ENCODE assay signal across 11 cellular contexts in genomic region chr18:63312731-63313408, GRCh38. TPM values are rescaled to one million over a fixed set of nuclear protein-coding genes. Genes with fewer than 3 reads are reported as not detected.
DNase-seq lines count a peak whose midpoint lies in the region; ATAC-seq and TF ChIP-seq lines count a peak whose summit lies in the region.
"Had no signal": no experiment of that assay in that cellular context is flagged by ENCODE, and none has a peak within 500 bp of the region (broad histone marks: within the 10 kb centered on the region; RNA-seq: fewer than 3 reads in every experiment).

No MANE protein-coding gene starts in this region.

- no peaks in the 10 kb centered on the region for H3K36me3 Mint-ChIP-seq in natural killer cell

- intact Hi-C loops in natural killer cell (cut with micrococcal nuclease): no loop called here
- intact Hi-C loops in dorsolateral prefrontal cortex (cut with DNase I): no loop called here
- intact Hi-C loops in left colon (cut with DNase I, micrococcal nuclease): no loop called here
- intact Hi-C loops in heart left ventricle (cut with DNase I): loop anchor here in 3 of 10 donors (10.0 kb wide), 3 partner anchors 48 to 158 kb away; no protein-coding TSS in a partner anchor

- H3K27ac ChIP-seq in dorsolateral prefrontal cortex (peak overlapping the region in 3 of 59 donors; percentile 19 to 41 (median 30)), heart left ventricle (no peak overlapping the region)
- H3K27ac ChIP-seq: KMS-11 had no signal

- TF ChIP-seq CTCF in natural killer cell (IDR thresholded peaks at IDR 0.05) (no peak), dorsolateral prefrontal cortex (IDR thresholded peaks at IDR 0.05 in 54 of 56, conservative IDR thresholded peaks at IDR 0.05 in 2 of 56; ENCODE audit: low read depth in 1 of 56, partially characterized antibody in 56 of 56) (no peak), heart left ventricle (IDR thresholded peaks at IDR 0.05) (no peak)

- ATAC-seq in GM18870 (IDR thresholded peaks at IDR 0.05; ENCODE audit: unreplicated experiment) (peak; percentile 42), GM21576 (IDR thresholded peaks at IDR 0.05; ENCODE audit: unreplicated experiment) (peak; percentile 26), HG03571 (IDR thresholded peaks at IDR 0.05; ENCODE audit: unreplicated experiment) (peak; percentile 39), natural killer cell (no peak), left colon (no peak), heart left ventricle (no peak)

- H3K36me3 ChIP-seq in heart left ventricle: no peaks in the 10 kb centered on the region

- H3K27me3 ChIP-seq in dorsolateral prefrontal cortex (no peaks in the 10 kb centered on the region), heart left ventricle (no peaks in the 10 kb centered on the region)

- peak overlapping the region; percentile 18 for H3K4me3 Mint-ChIP-seq in natural killer cell

- no peaks in the 10 kb centered on the region for H3K27me3 Mint-ChIP-seq in natural killer cell (ENCODE audit: low read depth in 2 of 2)

- H3K4me1 ChIP-seq in heart left ventricle: peaks cover 0 to 59% (median 26%) of the 10 kb centered on the region in 12 donors

- H3K27ac Mint-ChIP-seq in natural killer cell: peak overlapping the region; percentile 53 to 93

- no peak for DNase-seq in natural killer cell
- no peak for DNase-seq in dorsolateral prefrontal cortex
- no peak for DNase-seq in left colon
- DNase-seq in occipital lobe (lab: John Stamatoyannopoulos, UW): no peak
- DNase-seq in heart left ventricle: no peak
- DNase-seq: aorta, SK-N-SH had no signal

- no peaks in the 10 kb centered on the region for H3K9me3 Mint-ChIP-seq in natural killer cell

- no peaks in the 10 kb centered on the region for H3K9me3 ChIP-seq in heart left ventricle
- H3K9me3 ChIP-seq: SK-N-SH had no signal

- no peak for TF ChIP-seq POLR2A in heart left ventricle (IDR thresholded peaks at IDR 0.05)

- peaks cover 76 to 93% of the 10 kb centered on the region in 2 donors for H3K4me1 Mint-ChIP-seq in natural killer cell

- H3K4me3 ChIP-seq in dorsolateral prefrontal cortex: peak overlapping the region in 5 of 59 donors; percentile 3 to 30 (median 19)
- H3K4me3 ChIP-seq in heart left ventricle: no peak overlapping the region

- 76 to 86% (median 78%) methylated on average over 5 of the region's 5 CpGs for WGBS in heart left ventricle, 4 donors

RNA-seq across cellular contexts. Expression of gene BCL2, which starts 6.7 kb away (rescaled TPM):
- total RNA-seq in natural killer cell: 10 to 100 TPM; 28.2 to 64.2 (median 33.4) TPM
- 10 to 100 TPM; 15.7 to 46.8 (median 25.1) TPM for total RNA-seq in dorsolateral prefrontal cortex
- total RNA-seq in left colon: 10 to 100 TPM; 16.6 to 19.3 TPM
- 30.6 TPM for total RNA-seq in occipital lobe
- total RNA-seq in heart left ventricle: 10 to 100 TPM in 4 of 9 donors, 1 to 10 TPM in 5; 4.8 to 24.2 (median 9.1) TPM
- 1 to 10 TPM; 2.9 to 4.5 TPM for polyA plus RNA-seq in heart left ventricle

RNA-seq across cellular contexts. Expression of gene KDSR, which starts 54.1 kb away (rescaled TPM):
- total RNA-seq in natural killer cell (10 to 100 TPM; 11.1 to 15.1 (median 11.6) TPM), dorsolateral prefrontal cortex (100 to 1,000 TPM in 1 of 120 experiments, 10 to 100 TPM in 119; 43.2 to 111 (median 58.5) TPM), left colon (10 to 100 TPM; 32.6 to 42.8 TPM), occipital lobe (12.2 TPM), heart left ventricle (10 to 100 TPM; 26.3 to 45.6 (median 41.4) TPM)
- 10 to 100 TPM; 10.7 to 36.5 TPM for polyA plus RNA-seq in heart left ventricle

Comparison
In these comparisons a context has a peak if more than half of its experiments do, and no peak if none do; other contexts are left out.
1. ATAC-seq: peak in GM18870 (single experiment), GM21576 (single experiment) and HG03571 (single experiment); none in natural killer cell (0 of 3), left colon (single experiment) and heart left ventricle (0 of 4).